ENCODE assay signal across 1 cellular context in genomic region chr15:69071265-69071664, GRCh38.
TF ChIP-seq lines count a peak whose summit lies in the region.

No MANE protein-coding gene starts in this region.

TF ChIP-seq in H1, 55 proteins besides CTCF, POLR2A, EP300 and RAD21:
- TF ChIP-seq, protein P1, sequence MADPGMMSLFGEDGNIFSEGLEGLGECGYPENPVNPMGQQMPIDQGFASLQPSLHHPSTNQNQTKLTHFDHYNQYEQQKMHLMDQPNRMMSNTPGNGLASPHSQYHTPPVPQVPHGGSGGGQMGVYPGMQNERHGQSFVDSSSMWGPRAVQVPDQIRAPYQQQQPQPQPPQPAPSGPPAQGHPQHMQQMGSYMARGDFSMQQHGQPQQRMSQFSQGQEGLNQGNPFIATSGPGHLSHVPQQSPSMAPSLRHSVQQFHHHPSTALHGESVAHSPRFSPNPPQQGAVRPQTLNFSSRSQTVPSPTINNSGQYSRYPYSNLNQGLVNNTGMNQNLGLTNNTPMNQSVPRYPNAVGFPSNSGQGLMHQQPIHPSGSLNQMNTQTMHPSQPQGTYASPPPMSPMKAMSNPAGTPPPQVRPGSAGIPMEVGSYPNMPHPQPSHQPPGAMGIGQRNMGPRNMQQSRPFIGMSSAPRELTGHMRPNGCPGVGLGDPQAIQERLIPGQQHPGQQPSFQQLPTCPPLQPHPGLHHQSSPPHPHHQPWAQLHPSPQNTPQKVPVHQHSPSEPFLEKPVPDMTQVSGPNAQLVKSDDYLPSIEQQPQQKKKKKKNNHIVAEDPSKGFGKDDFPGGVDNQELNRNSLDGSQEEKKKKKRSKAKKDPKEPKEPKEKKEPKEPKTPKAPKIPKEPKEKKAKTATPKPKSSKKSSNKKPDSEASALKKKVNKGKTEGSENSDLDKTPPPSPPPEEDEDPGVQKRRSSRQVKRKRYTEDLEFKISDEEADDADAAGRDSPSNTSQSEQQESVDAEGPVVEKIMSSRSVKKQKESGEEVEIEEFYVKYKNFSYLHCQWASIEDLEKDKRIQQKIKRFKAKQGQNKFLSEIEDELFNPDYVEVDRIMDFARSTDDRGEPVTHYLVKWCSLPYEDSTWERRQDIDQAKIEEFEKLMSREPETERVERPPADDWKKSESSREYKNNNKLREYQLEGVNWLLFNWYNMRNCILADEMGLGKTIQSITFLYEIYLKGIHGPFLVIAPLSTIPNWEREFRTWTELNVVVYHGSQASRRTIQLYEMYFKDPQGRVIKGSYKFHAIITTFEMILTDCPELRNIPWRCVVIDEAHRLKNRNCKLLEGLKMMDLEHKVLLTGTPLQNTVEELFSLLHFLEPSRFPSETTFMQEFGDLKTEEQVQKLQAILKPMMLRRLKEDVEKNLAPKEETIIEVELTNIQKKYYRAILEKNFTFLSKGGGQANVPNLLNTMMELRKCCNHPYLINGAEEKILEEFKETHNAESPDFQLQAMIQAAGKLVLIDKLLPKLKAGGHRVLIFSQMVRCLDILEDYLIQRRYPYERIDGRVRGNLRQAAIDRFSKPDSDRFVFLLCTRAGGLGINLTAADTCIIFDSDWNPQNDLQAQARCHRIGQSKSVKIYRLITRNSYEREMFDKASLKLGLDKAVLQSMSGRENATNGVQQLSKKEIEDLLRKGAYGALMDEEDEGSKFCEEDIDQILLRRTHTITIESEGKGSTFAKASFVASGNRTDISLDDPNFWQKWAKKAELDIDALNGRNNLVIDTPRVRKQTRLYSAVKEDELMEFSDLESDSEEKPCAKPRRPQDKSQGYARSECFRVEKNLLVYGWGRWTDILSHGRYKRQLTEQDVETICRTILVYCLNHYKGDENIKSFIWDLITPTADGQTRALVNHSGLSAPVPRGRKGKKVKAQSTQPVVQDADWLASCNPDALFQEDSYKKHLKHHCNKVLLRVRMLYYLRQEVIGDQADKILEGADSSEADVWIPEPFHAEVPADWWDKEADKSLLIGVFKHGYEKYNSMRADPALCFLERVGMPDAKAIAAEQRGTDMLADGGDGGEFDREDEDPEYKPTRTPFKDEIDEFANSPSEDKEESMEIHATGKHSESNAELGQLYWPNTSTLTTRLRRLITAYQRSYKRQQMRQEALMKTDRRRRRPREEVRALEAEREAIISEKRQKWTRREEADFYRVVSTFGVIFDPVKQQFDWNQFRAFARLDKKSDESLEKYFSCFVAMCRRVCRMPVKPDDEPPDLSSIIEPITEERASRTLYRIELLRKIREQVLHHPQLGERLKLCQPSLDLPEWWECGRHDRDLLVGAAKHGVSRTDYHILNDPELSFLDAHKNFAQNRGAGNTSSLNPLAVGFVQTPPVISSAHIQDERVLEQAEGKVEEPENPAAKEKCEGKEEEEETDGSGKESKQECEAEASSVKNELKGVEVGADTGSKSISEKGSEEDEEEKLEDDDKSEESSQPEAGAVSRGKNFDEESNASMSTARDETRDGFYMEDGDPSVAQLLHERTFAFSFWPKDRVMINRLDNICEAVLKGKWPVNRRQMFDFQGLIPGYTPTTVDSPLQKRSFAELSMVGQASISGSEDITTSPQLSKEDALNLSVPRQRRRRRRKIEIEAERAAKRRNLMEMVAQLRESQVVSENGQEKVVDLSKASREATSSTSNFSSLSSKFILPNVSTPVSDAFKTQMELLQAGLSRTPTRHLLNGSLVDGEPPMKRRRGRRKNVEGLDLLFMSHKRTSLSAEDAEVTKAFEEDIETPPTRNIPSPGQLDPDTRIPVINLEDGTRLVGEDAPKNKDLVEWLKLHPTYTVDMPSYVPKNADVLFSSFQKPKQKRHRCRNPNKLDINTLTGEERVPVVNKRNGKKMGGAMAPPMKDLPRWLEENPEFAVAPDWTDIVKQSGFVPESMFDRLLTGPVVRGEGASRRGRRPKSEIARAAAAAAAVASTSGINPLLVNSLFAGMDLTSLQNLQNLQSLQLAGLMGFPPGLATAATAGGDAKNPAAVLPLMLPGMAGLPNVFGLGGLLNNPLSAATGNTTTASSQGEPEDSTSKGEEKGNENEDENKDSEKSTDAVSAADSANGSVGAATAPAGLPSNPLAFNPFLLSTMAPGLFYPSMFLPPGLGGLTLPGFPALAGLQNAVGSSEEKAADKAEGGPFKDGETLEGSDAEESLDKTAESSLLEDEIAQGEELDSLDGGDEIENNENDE (IDR thresholded peaks at IDR 0.05; ENCODE audit: insufficient replicate concordance, low read length), result no peak
- no peak for TF ChIP-seq KDM5A (IDR thresholded peaks at IDR 0.05; ENCODE audit: low read length)
- no peak for TF ChIP-seq GABPA (IDR thresholded peaks at IDR 0.05; ENCODE audit: borderline replicate concordance, insufficient read depth, low read length)
- TF ChIP-seq NANOG (IDR thresholded peaks at IDR 0.05; ENCODE audit: insufficient read depth, low read depth, low read length, poor library complexity, severe bottlenecking), result no peak
- TF ChIP-seq, protein P2, sequence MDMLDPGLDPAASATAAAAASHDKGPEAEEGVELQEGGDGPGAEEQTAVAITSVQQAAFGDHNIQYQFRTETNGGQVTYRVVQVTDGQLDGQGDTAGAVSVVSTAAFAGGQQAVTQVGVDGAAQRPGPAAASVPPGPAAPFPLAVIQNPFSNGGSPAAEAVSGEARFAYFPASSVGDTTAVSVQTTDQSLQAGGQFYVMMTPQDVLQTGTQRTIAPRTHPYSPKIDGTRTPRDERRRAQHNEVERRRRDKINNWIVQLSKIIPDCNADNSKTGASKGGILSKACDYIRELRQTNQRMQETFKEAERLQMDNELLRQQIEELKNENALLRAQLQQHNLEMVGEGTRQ (IDR thresholded peaks at IDR 0.05; ENCODE audit: low read length), result no peak
- TF ChIP-seq JUND (IDR thresholded peaks at IDR 0.05; ENCODE audit: low read length), result no peak
- no peak for TF ChIP-seq PHF8 (conservative IDR thresholded peaks at IDR 0.05; ENCODE audit: low read depth, low read length)
- TF ChIP-seq NRF1 (IDR thresholded peaks at IDR 0.05; ENCODE audit: low read depth, low read length), result no peak
- TF ChIP-seq HDAC6 (IDR thresholded peaks at IDR 0.05; ENCODE audit: low read depth, low read length), result no peak
- TF ChIP-seq TAF7 (optimal IDR thresholded peaks at IDR 0.05; ENCODE audit: borderline replicate concordance, low read depth, low read length), result no peak
